ENCODE assay signal across 14 cellular contexts in genomic region chr2:42193722-42194187, GRCh38. TPM values are rescaled to one million over a fixed set of nuclear protein-coding genes. Genes with fewer than 3 reads are reported as not detected.
DNase-seq lines count a peak whose midpoint lies in the region; ATAC-seq and TF ChIP-seq lines count a peak whose summit lies in the region.
"Had no signal": no experiment of that assay in that cellular context is flagged by ENCODE, and none has a peak within 500 bp of the region (broad histone marks: within the 10 kb centered on the region; RNA-seq: fewer than 3 reads in every experiment).

No MANE protein-coding gene starts in this region.

- H3K27ac ChIP-seq in A673 (ENCODE audit: low read depth, low read length, poor library complexity, severe bottlenecking) (no peak overlapping the region), liver (ENCODE audit: low read depth in 1 of 2, low read length in 2 of 2) (peak overlapping the region; percentile 77 to 80), MM.1S (ENCODE audit: low read length) (no peak overlapping the region)
- H3K27ac ChIP-seq: heart left ventricle, lower lobe of right lung had no signal

- no peaks in the 10 kb centered on the region for H3K27me3 ChIP-seq in A673 (replicated peaks; ENCODE audit: insufficient read depth, low read depth, low read length, poor library complexity)
- no peaks in the 10 kb centered on the region for H3K27me3 ChIP-seq in liver (ENCODE audit: control insufficient read depth in 4 of 4, insufficient read depth in 4 of 4, low read length in 3 of 4)
- H3K27me3 ChIP-seq in MM.1S (replicated peaks; ENCODE audit: insufficient read depth, low read length), result no peaks in the 10 kb centered on the region
- H3K27me3 ChIP-seq: heart left ventricle had no signal

- TF ChIP-seq CTCF in A673 (conservative IDR thresholded peaks at IDR 0.05; ENCODE audit: low read depth, low read length) (no peak), liver (IDR thresholded peaks at IDR 0.05; ENCODE audit: low read depth, low read length, missing input control) (no peak), MM.1S (IDR thresholded peaks at IDR 0.05; ENCODE audit: low read length) (no peak)

- no peak for TF ChIP-seq RAD21 in liver (IDR thresholded peaks at IDR 0.05)

- peak overlapping the region; percentile 4 for H3K27ac Mint-ChIP-seq in activated naive CD8-positive, alpha-beta T cell treated with anti-CD3 and anti-CD28 coated beads, Interleukin-2, amount 10 ng/mL, durations not matched to agents 7 days and 5 days

- H3K9me3 ChIP-seq in A673 (ENCODE audit: low read depth, low read length, poor library complexity, severe bottlenecking) (no peaks in the 10 kb centered on the region), liver (ENCODE audit: control insufficient read depth in 4 of 4, low read length in 3 of 4) (no peaks in the 10 kb centered on the region), MM.1S (replicated peaks; ENCODE audit: insufficient read depth, low read length) (no peaks in the 10 kb centered on the region)
- H3K9me3 ChIP-seq: heart left ventricle, lower lobe of right lung had no signal

- H2AFZ ChIP-seq in MM.1S (ENCODE audit: low read length), result no peak overlapping the region

- peaks cover 100% of the 10 kb centered on the region for H3K79me2 ChIP-seq in MM.1S (ENCODE audit: low read length)

- DNase-seq in A673 (ENCODE audit: low spot score) (peak; percentile 26), EL (peak; percentile 33), COLO829 (ENCODE audit: low spot score) (no peak), SKM-1 (lab: John Stamatoyannopoulos, UW; ENCODE audit: unreplicated experiment) (no peak), MM.1S (no peak)
- DNase-seq in activated naive CD8-positive, alpha-beta T cell treated with anti-CD3 and anti-CD28 coated beads, Interleukin-2, amount 10 ng/mL, durations not matched to agents 7 days and 5 days, result no peak
- DNase-seq: amniotic stem cell, Calu3, heart left ventricle, lower lobe of right lung, NCI-H187 treated with DMSO at 0.1 percent for 48 hours, occipital lobe had no signal

- POLR2A ChIA-PET in A673 (lab: Charles Lee; ENCODE audit: low non-redundant PET), result no interaction called here
- POLR2A ChIA-PET in activated naive CD8-positive, alpha-beta T cell treated with anti-CD3 and anti-CD28 coated beads, Interleukin-2, amount 10 ng/mL, durations not matched to agents 7 days and 5 days (lab: Charles Lee), result interaction anchor here (0.7 to 2.4 kb wide), 2 partner anchors 11 to 88 kb away, joined by 3 to 6 read pairs; no protein-coding TSS in a partner anchor

- peaks cover 5% of the 10 kb centered on the region for H3F3A ChIP-seq in MM.1S (ENCODE audit: insufficient read depth, low read length)

- no peak for ATAC-seq in activated naive CD8-positive, alpha-beta T cell treated with anti-CD3 and anti-CD28 coated beads, Interleukin-2, amount 10 ng/mL, durations not matched to agents 7 days and 5 days (ENCODE audit: low read depth)
- ATAC-seq in GM18519 (IDR thresholded peaks at IDR 0.05; ENCODE audit: low FRiP score, unreplicated experiment), result no peak
- ATAC-seq: heart left ventricle, lower lobe of right lung had no signal

- H3K4me1 ChIP-seq in A673 (ENCODE audit: insufficient read depth, low read length, poor library complexity, severe bottlenecking) (peaks cover 45% of the 10 kb centered on the region), liver (ENCODE audit: control insufficient read depth in 4 of 4, insufficient read depth in 4 of 4, low read length in 3 of 4) (peaks cover 16 to 63% (median 44%) of the 10 kb centered on the region in 4 donors), MM.1S (ENCODE audit: low read length) (peaks cover 25% of the 10 kb centered on the region)

- no peak overlapping the region for H3K4me2 ChIP-seq in MM.1S (ENCODE audit: low read depth, low read length)

- CTCF ChIA-PET in A673 (lab: Charles Lee), result no interaction called here

- H3K9ac ChIP-seq in liver (ENCODE audit: low read depth in 1 of 2, low read length in 2 of 2), result no peak overlapping the region
- H3K9ac ChIP-seq in MM.1S (ENCODE audit: low read length), result no peak overlapping the region

- intact Hi-C loops in A673 (cut with micrococcal nuclease; ENCODE audit: unreplicated experiment), result no loop called here

- H3K9me2 ChIP-seq in MM.1S (replicated peaks; ENCODE audit: insufficient read depth, low read length), result no peaks in the 10 kb centered on the region

- H3K4me1 Mint-ChIP-seq in activated naive CD8-positive, alpha-beta T cell treated with anti-CD3 and anti-CD28 coated beads, Interleukin-2, amount 10 ng/mL, durations not matched to agents 7 days and 5 days, result peaks cover 36% of the 10 kb centered on the region

- no peaks in the 10 kb centered on the region for H3K27me3 Mint-ChIP-seq in activated naive CD8-positive, alpha-beta T cell treated with anti-CD3 and anti-CD28 coated beads, Interleukin-2, amount 10 ng/mL, durations not matched to agents 7 days and 5 days

- no TSS peak for BruUV-seq in A673 (replicated peaks; lab: Mats Ljungman, UMichigan)

- H3K4me3 Mint-ChIP-seq in activated naive CD8-positive, alpha-beta T cell treated with anti-CD3 and anti-CD28 coated beads, Interleukin-2, amount 10 ng/mL, durations not matched to agents 7 days and 5 days, result no peak overlapping the region

- peaks cover 15% of the 10 kb centered on the region; the same call in 1 of the 2 replicates for H4K20me1 ChIP-seq in MM.1S (ENCODE audit: insufficient read depth, low read length)

- H3K4me3 ChIP-seq in A673 (ENCODE audit: low read depth, low read length, poor library complexity, severe bottlenecking), result no peak overlapping the region
- no peak overlapping the region for H3K4me3 ChIP-seq in liver (ENCODE audit: low read depth in 1 of 3, low read length in 3 of 3)
- no peak overlapping the region for H3K4me3 ChIP-seq in MM.1S (ENCODE audit: low read length)
- H3K4me3 ChIP-seq: heart left ventricle, lower lobe of right lung had no signal

- peaks cover 9% of the 10 kb centered on the region for H3K36me3 Mint-ChIP-seq in activated naive CD8-positive, alpha-beta T cell treated with anti-CD3 and anti-CD28 coated beads, Interleukin-2, amount 10 ng/mL, durations not matched to agents 7 days and 5 days

- H3K36me3 ChIP-seq in A673 (ENCODE audit: insufficient read depth, low read length, poor library complexity, severe bottlenecking) (no peaks in the 10 kb centered on the region), liver (ENCODE audit: control insufficient read depth in 4 of 4, insufficient read depth in 3 of 4, low read depth in 1 of 4, low read length in 3 of 4) (no peaks in the 10 kb centered on the region), MM.1S (replicated peaks; ENCODE audit: insufficient read depth, low read length) (no peaks in the 10 kb centered on the region)
- H3K36me3 ChIP-seq: heart left ventricle, lower lobe of right lung had no signal

- H3K9me3 Mint-ChIP-seq in activated naive CD8-positive, alpha-beta T cell treated with anti-CD3 and anti-CD28 coated beads, Interleukin-2, amount 10 ng/mL, durations not matched to agents 7 days and 5 days, result no peaks in the 10 kb centered on the region

TF ChIP-seq in liver, 16 proteins besides CTCF, POLR2A, EP300 and RAD21:
- TF ChIP-seq TAF1 (conservative IDR thresholded peaks at IDR 0.05) (no peak), NR2F2 (IDR thresholded peaks at IDR 0.05) (no peak), HNF4G (IDR thresholded peaks at IDR 0.05) (no peak), RXRA (IDR thresholded peaks at IDR 0.05) (peak; percentile 19 to 51), HNF4A (conservative IDR thresholded peaks at IDR 0.05) (peak in 1 of 2 donors; percentile 27)

RNA-seq across cellular contexts. Expression of gene EML4, which starts 24.6 kb away (rescaled TPM):
- total RNA-seq in A673 (2021), result 93.7 and 103 TPM in 2 replicates
- total RNA-seq in activated naive CD8-positive, alpha-beta T cell treated with anti-CD3 and anti-CD28 coated beads, Interleukin-2, amount 10 ng/mL, durations not matched to agents 7 days and 5 days, result 100 to 1,000 TPM; 111 to 119 TPM
- total RNA-seq in liver, result 10 to 100 TPM; 34.5 to 49.6 TPM
- 10 to 100 TPM; 12.8 to 35.1 TPM for polyA plus RNA-seq in liver

Comparison
In these comparisons a context has a peak if more than half of its experiments do, and no peak if none do; other contexts are left out.
1. DNase-seq: peak in A673 (single experiment) and EL (single experiment); none in activated naive CD8-positive, alpha-beta T cell treated with anti-CD3 and anti-CD28 coated beads, Interleukin-2, amount 10 ng/mL, durations not matched to agents 7 days and 5 days (single experiment), COLO829 (single experiment), SKM-1 (single experiment) and MM.1S (single experiment).
2. H3K27ac ChIP-seq: peak in liver (2 of 2); none in A673 (single experiment) and MM.1S (single experiment).